In genomic region chr3:55579499-55579898, GRCh38 we compare ENCODE assay signal across 27 cellular contexts.
DNase-seq lines count a peak whose midpoint lies in the region; ATAC-seq and TF ChIP-seq lines count a peak whose summit lies in the region.
"Had no signal": no experiment of that assay in that cellular context is flagged by ENCODE, and none has a peak within 500 bp of the region (broad histone marks: within the 10 kb centered on the region; RNA-seq: fewer than 3 reads in every experiment).

No MANE protein-coding gene starts in this region.

- TF ChIP-seq CTCF in neural cell (IDR thresholded peaks at IDR 0.05; ENCODE audit: poor library complexity, severe bottlenecking) (no peak), colonic mucosa (IDR thresholded peaks at IDR 0.05) (no peak)

- no peak for TF ChIP-seq RAD21 in neural cell (conservative IDR thresholded peaks at IDR 0.05)

- H3K4me3 Mint-ChIP-seq in activated T-cell treated with anti-CD3 and anti-CD28 coated beads, Interleukin-2, amount 50 U/mL, for 72 hours: no peak overlapping the region
- H3K4me3 Mint-ChIP-seq: activated naive CD8-positive, alpha-beta T cell treated with anti-CD3 and anti-CD28 coated beads for 36 hours; activated T-helper 17 cell treated with anti-CD3 and anti-CD28 coated beads, Interleukin-2, amount 50 U/mL, for 72 hours; CD8-positive, alpha-beta memory T cell; memory B cell; natural killer cell; stimulated activated naive B cell treated with anti-CD40 and anti-IgM and Interleukin-4, amounts not matched to agents 10 μg/mL and 1 μg/mL and 100 μg/mL, for 72 hours; T-helper 1 cell treated with Interleukin-12 subunit alpha and Interleukin-12 subunit beta and Interleukin-4 antibody, amounts not matched to agents 30 μg/mL and 1 μg/mL, for 36 hours had no signal

- H3K4me2 ChIP-seq in GM23248 (ENCODE audit: unreplicated experiment) (no peak overlapping the region), neural cell (ENCODE audit: low read length) (no peak overlapping the region)
- H3K4me2 ChIP-seq: KMS-11 had no signal

- DNase-seq in GM23248 (peak; percentile 23), NCI-H2227 (lab: John Stamatoyannopoulos, UW; ENCODE audit: unreplicated experiment) (peak; percentile 63), epithelial cell of prostate (ENCODE audit: low read depth, low spot score) (peak; percentile 22), colonic mucosa (no peak), OCI-M2 (lab: John Stamatoyannopoulos, UW; ENCODE audit: unreplicated experiment) (no peak)
- DNase-seq in activated T-cell treated with anti-CD3 and anti-CD28 coated beads, Interleukin-2, amount 50 U/mL, for 72 hours: no peak
- DNase-seq: activated CD4-positive, alpha-beta T cell treated with anti-CD3 and anti-CD28 coated beads for 48 hours; activated naive CD8-positive, alpha-beta T cell treated with anti-CD3 and anti-CD28 coated beads for 36 hours; CD8-positive, alpha-beta memory T cell; DMS79 treated with DMSO at 0.1 percent for 48 hours; foreskin fibroblast; kidney glomerular epithelial cell; MV-4-11; natural killer cell; NCI-H2029 treated with DMSO at 0.1 percent for 48 hours; OCI-M1; pancreas; right lobe of liver; SJCRH30; stimulated activated naive B cell treated with anti-CD40 and anti-IgM and Interleukin-4, amounts not matched to agents 10 μg/mL and 1 μg/mL and 100 μg/mL, for 72 hours had no signal

- in situ Hi-C loops in GM23248 (cut with MboI): no loop called here

- H3K4me3 ChIP-seq in GM23248 (no peak overlapping the region), neural cell (ENCODE audit: low read length) (no peak overlapping the region), colonic mucosa (no peak overlapping the region)
- H3K4me3 ChIP-seq: coronary artery, pancreas, right lobe of liver, SJCRH30, thoracic aorta had no signal

- H3K27me3 ChIP-seq in GM23248 (replicated peaks; ENCODE audit: insufficient read depth): peaks cover 34% of the 10 kb centered on the region
- no peaks in the 10 kb centered on the region for H3K27me3 ChIP-seq in neural cell (ENCODE audit: insufficient read depth, low read depth, low read length)
- H3K27me3 ChIP-seq in colonic mucosa: no peaks in the 10 kb centered on the region
- H3K27me3 ChIP-seq: pancreas, right lobe of liver, SJCRH30 had no signal

- intact Hi-C loops in colonic mucosa (cut with DNase I): no loop called here

- H3K9me3 ChIP-seq in GM23248 (ENCODE audit: low read depth): no peaks in the 10 kb centered on the region
- no peaks in the 10 kb centered on the region for H3K9me3 ChIP-seq in neural cell (ENCODE audit: low read length)
- no peaks in the 10 kb centered on the region for H3K9me3 ChIP-seq in colonic mucosa
- H3K9me3 ChIP-seq: pancreas, SJCRH30, thoracic aorta had no signal

- WGBS in GM23248 (ENCODE audit: low coverage in 1 of 2, low lambda C conversion rate in 2 of 2, missing lambda C conversion rate in 2 of 2), 2 experiments: 19% methylated on average over 8 of the region's 8 CpGs

- H3K36me3 Mint-ChIP-seq in activated T-cell treated with anti-CD3 and anti-CD28 coated beads, Interleukin-2, amount 50 U/mL, for 72 hours (ENCODE audit: insufficient read depth in 2 of 2): peaks cover 0 to 2% of the 10 kb centered on the region in 2 donors
- H3K36me3 Mint-ChIP-seq: activated naive CD8-positive, alpha-beta T cell treated with anti-CD3 and anti-CD28 coated beads for 36 hours; CD8-positive, alpha-beta memory T cell; natural killer cell; stimulated activated naive B cell treated with anti-CD40 and anti-IgM and Interleukin-4, amounts not matched to agents 10 μg/mL and 1 μg/mL and 100 μg/mL, for 72 hours had no signal

- H3K9me2 ChIP-seq in GM23248 (ENCODE audit: insufficient read depth) (no peaks in the 10 kb centered on the region), neural cell (ENCODE audit: insufficient read depth, low read length) (no peaks in the 10 kb centered on the region)

- H2AFZ ChIP-seq in GM23248 (no peak overlapping the region), neural cell (ENCODE audit: low read depth, low read length) (no peak overlapping the region)

- H3K4me1 Mint-ChIP-seq in activated T-cell treated with anti-CD3 and anti-CD28 coated beads, Interleukin-2, amount 50 U/mL, for 72 hours (ENCODE audit: low read depth): no peaks in the 10 kb centered on the region
- H3K4me1 Mint-ChIP-seq: activated naive CD8-positive, alpha-beta T cell treated with anti-CD3 and anti-CD28 coated beads for 36 hours; activated T-helper 17 cell treated with anti-CD3 and anti-CD28 coated beads, Interleukin-2, amount 50 U/mL, for 72 hours; CD8-positive, alpha-beta memory T cell; memory B cell; natural killer cell; stimulated activated naive B cell treated with anti-CD40 and anti-IgM and Interleukin-4, amounts not matched to agents 10 μg/mL and 1 μg/mL and 100 μg/mL, for 72 hours had no signal

- H3K4me1 ChIP-seq in GM23248 (ENCODE audit: insufficient read depth): no peaks in the 10 kb centered on the region
- no peaks in the 10 kb centered on the region for H3K4me1 ChIP-seq in colonic mucosa
- H3K4me1 ChIP-seq: pancreas, right lobe of liver, SJCRH30 had no signal

- H3K9me3 Mint-ChIP-seq in activated T-cell treated with anti-CD3 and anti-CD28 coated beads, Interleukin-2, amount 50 U/mL, for 72 hours: no peaks in the 10 kb centered on the region
- H3K9me3 Mint-ChIP-seq: activated naive CD8-positive, alpha-beta T cell treated with anti-CD3 and anti-CD28 coated beads for 36 hours; natural killer cell; T-helper 1 cell treated with Interleukin-12 subunit alpha and Interleukin-12 subunit beta and Interleukin-4 antibody, amounts not matched to agents 30 μg/mL and 1 μg/mL, for 36 hours had no signal

- peak; percentile 36 for TF ChIP-seq EP300 in neural cell (conservative IDR thresholded peaks at IDR 0.05; ENCODE audit: poor library complexity, severe bottlenecking)

- no peak overlapping the region for H3K9ac ChIP-seq in GM23248
- peak overlapping the region; percentile 2 for H3K9ac ChIP-seq in neural cell (ENCODE audit: low read length)
- no peak overlapping the region for H3K9ac ChIP-seq in colonic mucosa (ENCODE audit: low read depth in 2 of 2, low read length in 2 of 2)
- H3K9ac ChIP-seq: KMS-11 had no signal

- H3K27ac ChIP-seq in GM23248 (no peak overlapping the region), epithelial cell of prostate (no peak overlapping the region), neural cell (ENCODE audit: low read length) (peak overlapping the region; percentile 22), colonic mucosa (no peak overlapping the region)
- H3K27ac ChIP-seq: coronary artery, KMS-11, pancreas, right lobe of liver, SJCRH30, thoracic aorta had no signal

- no peak overlapping the region for H3K27ac Mint-ChIP-seq in activated T-cell treated with anti-CD3 and anti-CD28 coated beads, Interleukin-2, amount 50 U/mL, for 72 hours
- H3K27ac Mint-ChIP-seq: activated naive CD8-positive, alpha-beta T cell treated with anti-CD3 and anti-CD28 coated beads for 36 hours; activated T-helper 17 cell treated with anti-CD3 and anti-CD28 coated beads, Interleukin-2, amount 50 U/mL, for 72 hours; CD8-positive, alpha-beta memory T cell; memory B cell; natural killer cell; stimulated activated naive B cell treated with anti-CD40 and anti-IgM and Interleukin-4, amounts not matched to agents 10 μg/mL and 1 μg/mL and 100 μg/mL, for 72 hours; T-helper 1 cell treated with Interleukin-12 subunit alpha and Interleukin-12 subunit beta and Interleukin-4 antibody, amounts not matched to agents 30 μg/mL and 1 μg/mL, for 36 hours had no signal

- H3F3A ChIP-seq in GM23248 (ENCODE audit: insufficient read depth): no peaks in the 10 kb centered on the region
- H3F3A ChIP-seq in neural cell (ENCODE audit: insufficient read depth, low read length, poor library complexity, severe bottlenecking): no peaks in the 10 kb centered on the region

- H3K27me3 Mint-ChIP-seq in activated T-cell treated with anti-CD3 and anti-CD28 coated beads, Interleukin-2, amount 50 U/mL, for 72 hours (ENCODE audit: low read depth): peaks cover 6% of the 10 kb centered on the region
- H3K27me3 Mint-ChIP-seq: activated naive CD8-positive, alpha-beta T cell treated with anti-CD3 and anti-CD28 coated beads for 36 hours had no signal

- H3K79me2 ChIP-seq in GM23248 (ENCODE audit: insufficient read depth): no peaks in the 10 kb centered on the region
- H3K79me2 ChIP-seq in neural cell (replicated peaks; ENCODE audit: insufficient read depth, low read length): no peaks in the 10 kb centered on the region

- no peaks in the 10 kb centered on the region for H3K36me3 ChIP-seq in GM23248 (ENCODE audit: low read depth)
- peaks cover 2% of the 10 kb centered on the region for H3K36me3 ChIP-seq in neural cell (ENCODE audit: insufficient read depth, low read length)
- no peaks in the 10 kb centered on the region for H3K36me3 ChIP-seq in colonic mucosa
- H3K36me3 ChIP-seq: pancreas, right lobe of liver, SJCRH30, thoracic aorta had no signal

- H4K20me1 ChIP-seq in GM23248 (ENCODE audit: insufficient read depth) (no peaks in the 10 kb centered on the region), neural cell (ENCODE audit: insufficient read depth) (no peaks in the 10 kb centered on the region)

- no peak for ATAC-seq in activated T-cell treated with anti-CD3 and anti-CD28 coated beads, Interleukin-2, amount 50 U/mL, for 72 hours (replicated peaks in 1 of 2)
- ATAC-seq: activated T-helper 17 cell treated with anti-CD3 and anti-CD28 coated beads, Interleukin-2, amount 50 U/mL, for 72 hours; natural killer cell; pancreas; right lobe of liver; stimulated activated naive B cell treated with anti-CD40 and anti-IgM and Interleukin-4, amounts not matched to agents 10 μg/mL and 1 μg/mL and 100 μg/mL, for 72 hours had no signal

TF ChIP-seq in neural cell, 6 proteins besides CTCF, POLR2A, EP300 and RAD21 (continues in another document):
- no peak for TF ChIP-seq TAF1 (IDR thresholded peaks at IDR 0.05; ENCODE audit: low read depth)

Comparison
In these comparisons a context has a peak if more than half of its experiments do, and no peak if none do; other contexts are left out.
1. DNase-seq: peak in GM23248 (single experiment), NCI-H2227 (single experiment) and epithelial cell of prostate (single experiment); none in colonic mucosa (single experiment), OCI-M2 (single experiment) and activated T-cell treated with anti-CD3 and anti-CD28 coated beads, Interleukin-2, amount 50 U/mL, for 72 hours (0 of 2).